ENCODE assay signal across 15 cellular contexts in genomic region chr6:1313364-1313754, GRCh38. TPM values are rescaled to one million over a fixed set of nuclear protein-coding genes. Genes with fewer than 3 reads are reported as not detected.
A peak's percentile ranks its signal among the peaks of the same experiment; 100 is the strongest.
DNase-seq lines count a peak whose midpoint lies in the region; ATAC-seq and TF ChIP-seq lines count a peak whose summit lies in the region.
"Had no signal": no experiment of that assay in that cellular context is flagged by ENCODE, and none has a peak within 500 bp of the region (broad histone marks: within the 10 kb centered on the region; RNA-seq: fewer than 3 reads in every experiment).

No MANE protein-coding gene starts in this region.

- peaks cover 4 to 7% of the 10 kb centered on the region in 2 donors for H3K27me3 ChIP-seq in duodenal mucosa (ENCODE audit: control insufficient read depth in 1 of 2, insufficient read depth in 2 of 2, low read length in 2 of 2)
- H3K27me3 ChIP-seq in mesendoderm (ENCODE audit: insufficient read depth, low read length, poor library complexity), result peaks cover 43% of the 10 kb centered on the region

- H3K79me2 ChIP-seq in mesendoderm (ENCODE audit: control insufficient read depth, insufficient read depth, low read length), result no peaks in the 10 kb centered on the region

- DNase-seq in AG08396 (ENCODE audit: low spot score), result peak; percentile 53
- DNase-seq in HFF-Myc (ENCODE audit: extremely low read depth, low read depth), result no peak
- peak; percentile 27 for DNase-seq in mesendoderm
- no peak for DNase-seq in activated CD4-positive, alpha-beta memory T cell treated with anti-CD3 and anti-CD28 coated beads for 36 hours
- DNase-seq in NOMO-1 treated with dmso at 0.1 percent for 144 hours (lab: John Stamatoyannopoulos, UW; ENCODE audit: unreplicated experiment), result no peak
- DNase-seq: activated CD8-positive, alpha-beta memory T cell treated with anti-CD3 and anti-CD28 coated beads, Interleukin-2, amount 50 U/mL, for 4 hours; NCI-H2227 treated with DMSO at 0.1 percent for 48 hours; uterus had no signal

- ATAC-seq in HG02623 (IDR thresholded peaks at IDR 0.05; ENCODE audit: unreplicated experiment) (no peak), GM18861 (IDR thresholded peaks at IDR 0.05; ENCODE audit: unreplicated experiment) (no peak)
- ATAC-seq: right cardiac atrium had no signal

- no peak overlapping the region for H2BK15ac ChIP-seq in mesendoderm (replicated peaks; ENCODE audit: low read depth)

- POLR2A ChIA-PET in activated CD4-positive, alpha-beta memory T cell treated with anti-CD3 and anti-CD28 coated beads for 36 hours (lab: Charles Lee), result no interaction called here

- H3K4me1 ChIP-seq in duodenal mucosa (ENCODE audit: control insufficient read depth in 1 of 2, insufficient read depth in 2 of 2, low read length in 2 of 2), result peaks cover 28 to 32% of the 10 kb centered on the region in 2 donors
- H3K4me1 ChIP-seq in mesendoderm (ENCODE audit: control insufficient read depth, low read depth, low read length), result peaks cover 3% of the 10 kb centered on the region

- H3K27ac ChIP-seq in duodenal mucosa (ENCODE audit: low read depth, low read length) (peak overlapping the region; percentile 49), mesendoderm (ENCODE audit: low read depth, low read length) (no peak overlapping the region)
- H3K27ac ChIP-seq: BLaER1 treated with 17β-estradiol and CSF1 and Interleukin-3, amounts not matched to agents 10 nM and 100 nM; uterus had no signal

- no peak overlapping the region for H2AK5ac ChIP-seq in mesendoderm (ENCODE audit: low read length)

- H3K9ac ChIP-seq in duodenal mucosa (ENCODE audit: low read depth in 1 of 2, low read length in 2 of 2) (peak overlapping the region; percentile 74 to 80), mesendoderm (ENCODE audit: low read length) (no peak overlapping the region)
- H3K9ac ChIP-seq: BLaER1 treated with 17β-estradiol and CSF1 and Interleukin-3, amounts not matched to agents 10 nM and 100 nM had no signal

- H3K4me1 Mint-ChIP-seq in activated CD4-positive, alpha-beta memory T cell treated with anti-CD3 and anti-CD28 coated beads for 36 hours (ENCODE audit: low read depth), result peaks cover 33% of the 10 kb centered on the region

- H3K4me3 ChIP-seq in HFF-Myc (replicated peaks; ENCODE audit: low read depth, low read length) (peak overlapping the region; percentile 63), duodenal mucosa (ENCODE audit: low read depth in 1 of 2, low read length in 2 of 2) (peak overlapping the region; percentile 74), mesendoderm (ENCODE audit: low read length) (no peak overlapping the region)
- H3K4me3 ChIP-seq: uterus had no signal

- no peaks in the 10 kb centered on the region for H3K36me3 ChIP-seq in duodenal mucosa (ENCODE audit: control insufficient read depth in 1 of 2, insufficient read depth in 2 of 2, low read length in 2 of 2)
- no peaks in the 10 kb centered on the region for H3K36me3 ChIP-seq in mesendoderm (ENCODE audit: control insufficient read depth, insufficient read depth, low read length)
- H3K36me3 ChIP-seq: BLaER1 treated with 17β-estradiol and CSF1 and Interleukin-3, amounts not matched to agents 10 nM and 100 nM; uterus had no signal

- H3K18ac ChIP-seq in mesendoderm (ENCODE audit: low read length), result no peak overlapping the region

- CTCF ChIA-PET in activated CD4-positive, alpha-beta memory T cell treated with anti-CD3 and anti-CD28 coated beads for 36 hours (lab: Charles Lee), result no interaction called here

- H3K9me3 Mint-ChIP-seq in activated CD4-positive, alpha-beta memory T cell treated with anti-CD3 and anti-CD28 coated beads for 36 hours, result no peaks in the 10 kb centered on the region

- H3K27me3 Mint-ChIP-seq in activated CD4-positive, alpha-beta memory T cell treated with anti-CD3 and anti-CD28 coated beads for 36 hours, result peaks cover 62% of the 10 kb centered on the region

- no peak overlapping the region for H3K23ac ChIP-seq in mesendoderm (ENCODE audit: low read length)

- H2BK120ac ChIP-seq in mesendoderm (ENCODE audit: low read depth, low read length), result no peak overlapping the region

- no peaks in the 10 kb centered on the region for H3K9me3 ChIP-seq in duodenal mucosa (ENCODE audit: control insufficient read depth in 1 of 2, low read length in 2 of 2)
- H3K9me3 ChIP-seq: uterus had no signal

- TF ChIP-seq CTCF in HFF-Myc (IDR thresholded peaks at IDR 0.05; ENCODE audit: low read depth, low read length, missing control alignments), result no peak

- no peak overlapping the region for H2BK5ac ChIP-seq in mesendoderm (ENCODE audit: low read length)

- H3K4me3 Mint-ChIP-seq in activated CD4-positive, alpha-beta memory T cell treated with anti-CD3 and anti-CD28 coated beads for 36 hours, result no peak overlapping the region

- no peak overlapping the region for H3K56ac ChIP-seq in mesendoderm (ENCODE audit: low read length)

- WGBS in mesendoderm (ENCODE audit: extremely low coverage, insufficient coverage, low lambda C conversion rate), result no CpG with 5 or more reads among the region's 67 CpGs

- intact Hi-C loops in activated CD4-positive, alpha-beta memory T cell treated with anti-CD3 and anti-CD28 coated beads for 36 hours (cut with micrococcal nuclease), result loop anchor here (5.0 kb wide), 1 partner anchor 294 kb away; the partner anchor contains the start of gene FOXC1

- no peak overlapping the region for H3K4ac ChIP-seq in mesendoderm (ENCODE audit: low read depth, low read length)

- peaks cover 2% of the 10 kb centered on the region for H3K36me3 Mint-ChIP-seq in activated CD4-positive, alpha-beta memory T cell treated with anti-CD3 and anti-CD28 coated beads for 36 hours

- no peak overlapping the region for H4K5ac ChIP-seq in mesendoderm (ENCODE audit: low read length)

- H3K79me1 ChIP-seq in mesendoderm (ENCODE audit: low read length), result no peaks in the 10 kb centered on the region

- no peak overlapping the region for H3K4me2 ChIP-seq in mesendoderm (ENCODE audit: low read length)

- H3K27ac Mint-ChIP-seq in activated CD4-positive, alpha-beta memory T cell treated with anti-CD3 and anti-CD28 coated beads for 36 hours, result no peak overlapping the region

- H4K8ac ChIP-seq in mesendoderm (ENCODE audit: low read depth, low read length), result no peak overlapping the region

RNA-seq across cellular contexts. Expression of gene FOXQ1, which starts 1.5 kb away (rescaled TPM):
- 0.35 TPM for polyA plus RNA-seq in mesendoderm (2013, experiment 1 of 2)
- polyA plus RNA-seq in mesendoderm (2013, experiment 2 of 2), result 0.28 TPM
- not detected for total RNA-seq in activated CD4-positive, alpha-beta memory T cell treated with anti-CD3 and anti-CD28 coated beads for 36 hours
- total RNA-seq: myocyte, right cardiac atrium, RPMI7951 had no signal
- polyA plus RNA-seq: right cardiac atrium had no signal

Comparison
In these comparisons a context has a peak if more than half of its experiments do, and no peak if none do; other contexts are left out.
1. DNase-seq: peak in AG08396 (single experiment) and mesendoderm (single experiment); none in HFF-Myc (single experiment), activated CD4-positive, alpha-beta memory T cell treated with anti-CD3 and anti-CD28 coated beads for 36 hours (single experiment) and NOMO-1 treated with dmso at 0.1 percent for 144 hours (single experiment).